Comparison of ENCODE assay signal across 7 cellular contexts in the genomic region with DNA sequence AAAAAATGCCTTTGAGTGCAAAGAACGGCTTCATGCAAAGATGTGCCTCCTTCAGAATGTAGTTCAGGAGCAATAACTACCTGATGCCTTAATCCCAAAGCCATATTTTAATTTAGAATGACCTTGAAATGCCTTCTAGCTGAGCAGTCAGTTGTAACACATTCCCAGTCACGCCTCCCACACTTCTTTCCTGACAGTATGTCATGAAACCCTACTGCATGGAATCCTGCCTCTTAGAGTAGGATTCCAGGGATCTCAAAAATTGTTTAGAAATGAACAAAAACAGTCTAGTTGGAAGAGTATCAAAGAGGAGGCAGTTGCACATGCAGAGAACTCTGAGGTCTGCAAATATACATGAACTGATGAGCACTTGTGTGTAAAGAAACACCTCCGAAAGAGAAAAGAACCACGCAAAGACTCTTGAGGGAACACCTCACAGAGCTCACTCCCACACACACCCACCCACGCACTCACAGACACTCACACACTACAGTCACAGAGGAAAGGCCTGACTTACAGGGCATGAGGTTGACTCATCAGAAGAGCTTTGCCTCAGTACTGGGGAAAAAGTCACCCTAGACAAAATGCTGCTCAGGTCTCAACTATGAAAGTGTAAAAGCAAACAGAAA.
DNase-seq lines count a peak whose midpoint lies in the region; ATAC-seq lines count a peak whose summit lies in the region.

No MANE protein-coding gene starts in this region.

- ATAC-seq in HG02884 (IDR thresholded peaks at IDR 0.05; ENCODE audit: unreplicated experiment) = no peak
- no peak for ATAC-seq in HG03520 (IDR thresholded peaks at IDR 0.05; ENCODE audit: unreplicated experiment)

- DNase-seq in HT1080 (ENCODE audit: low read depth) = peak; percentile 32
- peak; percentile 66 for DNase-seq in activated T-cell treated with anti-CD3 and anti-CD28 coated beads for 24 hours (ENCODE audit: low read depth)
- peak; percentile 89 for DNase-seq in iris pigment epithelial cell (ENCODE audit: low read depth)
- DNase-seq in stimulated activated CD8-positive, alpha-beta memory T cell treated with anti-CD3 and anti-CD28 coated beads, Interleukin-7, amount 100 ng/mL, for 4 hours (ENCODE audit: low read depth in 2 of 2) = peak; percentile 82 to 86
- DNase-seq in COLO668 (lab: John Stamatoyannopoulos, UW; ENCODE audit: unreplicated experiment) = no peak
